Comparison of ENCODE assay signal across 1 cellular context in the genomic region with DNA sequence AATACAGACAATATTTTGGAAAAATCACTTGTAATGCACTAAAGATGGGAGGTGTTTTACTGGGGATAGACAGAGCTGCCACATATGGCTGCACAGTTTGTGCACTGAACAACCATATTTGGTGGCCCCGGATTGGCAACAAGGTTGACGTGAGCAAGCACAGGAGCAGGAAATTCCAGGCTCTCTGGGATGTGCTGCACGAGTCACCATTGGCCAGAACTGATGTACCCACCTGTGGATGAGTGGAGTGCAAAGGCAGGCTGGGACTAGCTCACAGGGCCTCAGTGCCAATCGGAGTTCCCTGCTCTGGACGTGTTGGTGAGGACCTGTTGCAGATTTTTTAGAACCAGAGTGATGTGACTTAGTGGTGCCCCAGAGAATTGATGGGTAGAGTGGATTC.
TF ChIP-seq lines count a peak whose summit lies in the region.

No MANE protein-coding gene starts in this region.

TF ChIP-seq in GM23338, 12 proteins besides CTCF, POLR2A, EP300 and RAD21 (continued from another document):
- TF ChIP-seq, protein P1, sequence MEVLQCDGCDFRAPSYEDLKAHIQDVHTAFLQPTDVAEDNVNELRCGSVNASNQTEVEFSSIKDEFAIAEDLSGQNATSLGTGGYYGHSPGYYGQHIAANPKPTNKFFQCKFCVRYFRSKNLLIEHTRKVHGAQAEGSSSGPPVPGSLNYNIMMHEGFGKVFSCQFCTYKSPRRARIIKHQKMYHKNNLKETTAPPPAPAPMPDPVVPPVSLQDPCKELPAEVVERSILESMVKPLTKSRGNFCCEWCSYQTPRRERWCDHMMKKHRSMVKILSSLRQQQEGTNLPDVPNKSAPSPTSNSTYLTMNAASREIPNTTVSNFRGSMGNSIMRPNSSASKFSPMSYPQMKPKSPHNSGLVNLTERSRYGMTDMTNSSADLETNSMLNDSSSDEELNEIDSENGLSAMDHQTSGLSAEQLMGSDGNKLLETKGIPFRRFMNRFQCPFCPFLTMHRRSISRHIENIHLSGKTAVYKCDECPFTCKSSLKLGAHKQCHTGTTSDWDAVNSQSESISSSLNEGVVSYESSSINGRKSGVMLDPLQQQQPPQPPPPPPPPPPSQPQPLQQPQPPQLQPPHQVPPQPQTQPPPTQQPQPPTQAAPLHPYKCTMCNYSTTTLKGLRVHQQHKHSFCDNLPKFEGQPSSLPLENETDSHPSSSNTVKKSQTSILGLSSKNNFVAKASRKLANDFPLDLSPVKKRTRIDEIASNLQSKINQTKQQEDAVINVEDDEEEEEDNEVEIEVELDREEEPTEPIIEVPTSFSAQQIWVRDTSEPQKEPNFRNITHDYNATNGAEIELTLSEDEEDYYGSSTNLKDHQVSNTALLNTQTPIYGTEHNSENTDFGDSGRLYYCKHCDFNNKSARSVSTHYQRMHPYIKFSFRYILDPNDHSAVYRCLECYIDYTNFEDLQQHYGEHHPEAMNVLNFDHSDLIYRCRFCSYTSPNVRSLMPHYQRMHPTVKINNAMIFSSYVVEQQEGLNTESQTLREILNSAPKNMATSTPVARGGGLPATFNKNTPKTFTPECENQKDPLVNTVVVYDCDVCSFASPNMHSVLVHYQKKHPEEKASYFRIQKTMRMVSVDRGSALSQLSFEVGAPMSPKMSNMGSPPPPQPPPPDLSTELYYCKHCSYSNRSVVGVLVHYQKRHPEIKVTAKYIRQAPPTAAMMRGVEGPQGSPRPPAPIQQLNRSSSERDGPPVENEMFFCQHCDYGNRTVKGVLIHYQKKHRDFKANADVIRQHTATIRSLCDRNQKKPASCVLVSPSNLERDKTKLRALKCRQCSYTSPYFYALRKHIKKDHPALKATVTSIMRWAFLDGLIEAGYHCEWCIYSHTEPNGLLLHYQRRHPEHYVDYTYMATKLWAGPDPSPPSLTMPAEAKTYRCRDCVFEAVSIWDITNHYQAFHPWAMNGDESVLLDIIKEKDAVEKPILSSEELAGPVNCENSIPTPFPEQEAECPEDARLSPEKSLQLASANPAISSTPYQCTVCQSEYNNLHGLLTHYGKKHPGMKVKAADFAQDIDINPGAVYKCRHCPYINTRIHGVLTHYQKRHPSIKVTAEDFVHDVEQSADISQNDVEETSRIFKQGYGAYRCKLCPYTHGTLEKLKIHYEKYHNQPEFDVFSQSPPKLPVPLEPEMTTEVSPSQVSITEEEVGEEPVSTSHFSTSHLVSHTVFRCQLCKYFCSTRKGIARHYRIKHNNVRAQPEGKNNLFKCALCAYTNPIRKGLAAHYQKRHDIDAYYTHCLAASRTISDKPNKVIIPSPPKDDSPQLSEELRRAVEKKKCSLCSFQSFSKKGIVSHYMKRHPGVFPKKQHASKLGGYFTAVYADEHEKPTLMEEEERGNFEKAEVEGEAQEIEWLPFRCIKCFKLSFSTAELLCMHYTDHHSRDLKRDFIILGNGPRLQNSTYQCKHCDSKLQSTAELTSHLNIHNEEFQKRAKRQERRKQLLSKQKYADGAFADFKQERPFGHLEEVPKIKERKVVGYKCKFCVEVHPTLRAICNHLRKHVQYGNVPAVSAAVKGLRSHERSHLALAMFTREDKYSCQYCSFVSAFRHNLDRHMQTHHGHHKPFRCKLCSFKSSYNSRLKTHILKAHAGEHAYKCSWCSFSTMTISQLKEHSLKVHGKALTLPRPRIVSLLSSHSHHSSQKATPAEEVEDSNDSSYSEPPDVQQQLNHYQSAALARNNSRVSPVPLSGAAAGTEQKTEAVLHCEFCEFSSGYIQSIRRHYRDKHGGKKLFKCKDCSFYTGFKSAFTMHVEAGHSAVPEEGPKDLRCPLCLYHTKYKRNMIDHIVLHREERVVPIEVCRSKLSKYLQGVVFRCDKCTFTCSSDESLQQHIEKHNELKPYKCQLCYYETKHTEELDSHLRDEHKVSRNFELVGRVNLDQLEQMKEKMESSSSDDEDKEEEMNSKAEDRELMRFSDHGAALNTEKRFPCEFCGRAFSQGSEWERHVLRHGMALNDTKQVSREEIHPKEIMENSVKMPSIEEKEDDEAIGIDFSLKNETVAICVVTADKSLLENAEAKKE (CRISPR knock-in tag; IDR thresholded peaks at IDR 0.05) = no peak
- TF ChIP-seq NANOG (IDR thresholded peaks at IDR 0.05; ENCODE audit: borderline replicate concordance) = no peak
- TF ChIP-seq, protein P2, sequence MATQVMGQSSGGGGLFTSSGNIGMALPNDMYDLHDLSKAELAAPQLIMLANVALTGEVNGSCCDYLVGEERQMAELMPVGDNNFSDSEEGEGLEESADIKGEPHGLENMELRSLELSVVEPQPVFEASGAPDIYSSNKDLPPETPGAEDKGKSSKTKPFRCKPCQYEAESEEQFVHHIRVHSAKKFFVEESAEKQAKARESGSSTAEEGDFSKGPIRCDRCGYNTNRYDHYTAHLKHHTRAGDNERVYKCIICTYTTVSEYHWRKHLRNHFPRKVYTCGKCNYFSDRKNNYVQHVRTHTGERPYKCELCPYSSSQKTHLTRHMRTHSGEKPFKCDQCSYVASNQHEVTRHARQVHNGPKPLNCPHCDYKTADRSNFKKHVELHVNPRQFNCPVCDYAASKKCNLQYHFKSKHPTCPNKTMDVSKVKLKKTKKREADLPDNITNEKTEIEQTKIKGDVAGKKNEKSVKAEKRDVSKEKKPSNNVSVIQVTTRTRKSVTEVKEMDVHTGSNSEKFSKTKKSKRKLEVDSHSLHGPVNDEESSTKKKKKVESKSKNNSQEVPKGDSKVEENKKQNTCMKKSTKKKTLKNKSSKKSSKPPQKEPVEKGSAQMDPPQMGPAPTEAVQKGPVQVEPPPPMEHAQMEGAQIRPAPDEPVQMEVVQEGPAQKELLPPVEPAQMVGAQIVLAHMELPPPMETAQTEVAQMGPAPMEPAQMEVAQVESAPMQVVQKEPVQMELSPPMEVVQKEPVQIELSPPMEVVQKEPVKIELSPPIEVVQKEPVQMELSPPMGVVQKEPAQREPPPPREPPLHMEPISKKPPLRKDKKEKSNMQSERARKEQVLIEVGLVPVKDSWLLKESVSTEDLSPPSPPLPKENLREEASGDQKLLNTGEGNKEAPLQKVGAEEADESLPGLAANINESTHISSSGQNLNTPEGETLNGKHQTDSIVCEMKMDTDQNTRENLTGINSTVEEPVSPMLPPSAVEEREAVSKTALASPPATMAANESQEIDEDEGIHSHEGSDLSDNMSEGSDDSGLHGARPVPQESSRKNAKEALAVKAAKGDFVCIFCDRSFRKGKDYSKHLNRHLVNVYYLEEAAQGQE (IDR thresholded peaks at IDR 0.05; ENCODE audit: unreplicated experiment) = no peak
- TF ChIP-seq ZNF114 (CRISPR knock-in tag; IDR thresholded peaks at IDR 0.05) = no peak
- no peak for TF ChIP-seq ZNF331 (CRISPR knock-in tag; IDR thresholded peaks at IDR 0.05; ENCODE audit: low read depth)
- no peak for TF ChIP-seq EZH2phosphoT487 (IDR thresholded peaks at IDR 0.05; ENCODE audit: unreplicated experiment)
- no peak for TF ChIP-seq JUNB (IDR thresholded peaks at IDR 0.05; ENCODE audit: unreplicated experiment)
TF ChIP-seq in GM23338: peak in this region for 0.
